8 cellular contexts compared by ENCODE assay signal in the genomic region with DNA sequence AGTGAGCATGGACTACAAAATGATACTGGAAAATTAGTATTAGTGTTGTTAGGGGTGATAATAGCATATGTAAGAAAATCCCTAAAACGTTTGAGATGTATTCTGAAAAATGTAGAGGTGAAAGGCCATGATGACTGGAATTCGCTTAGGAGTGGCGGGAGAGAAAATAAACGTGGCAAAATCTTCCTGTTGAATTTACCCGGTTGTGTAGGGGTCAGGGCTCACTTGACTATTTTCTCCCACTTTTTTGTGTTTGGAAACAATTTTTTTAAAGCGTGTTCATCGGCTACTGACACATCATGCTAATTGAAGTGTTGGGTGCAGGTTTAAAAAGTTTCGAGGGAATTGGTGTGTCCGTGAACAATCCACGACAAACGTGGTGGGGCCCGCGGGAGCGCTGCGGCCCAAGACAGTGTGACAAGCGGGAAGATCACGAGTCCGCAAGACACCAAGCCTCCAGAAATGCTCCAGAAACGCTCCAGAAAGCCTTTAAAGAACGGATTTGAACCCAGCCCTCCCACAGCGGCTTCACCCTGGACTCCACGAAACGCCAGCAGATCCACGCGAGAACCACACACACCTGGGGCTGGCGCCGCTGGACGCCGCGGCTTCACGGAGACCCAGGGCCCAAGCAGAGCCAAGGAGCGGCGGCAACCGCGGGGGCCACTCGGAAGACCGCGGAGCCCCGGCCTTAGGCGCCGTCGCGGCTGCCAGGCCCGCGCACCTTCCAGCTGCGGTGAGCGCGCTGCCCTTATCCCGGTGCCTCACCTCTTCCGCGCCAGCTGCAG. TPM values are rescaled to one million over a fixed set of nuclear protein-coding genes. Genes with fewer than 3 reads are reported as not detected.
DNase-seq lines count a peak whose midpoint lies in the region; ATAC-seq and TF ChIP-seq lines count a peak whose summit lies in the region.

No MANE protein-coding gene starts in this region.

- peaks cover 14% of the 10 kb centered on the region for H3K36me3 Mint-ChIP-seq in natural killer cell treated with Interleukin-12 subunit alpha and Interleukin-12 subunit beta and Interleukin-15 and Interleukin-18, amount 100 ng/mL, for 72 hours

- H3K27ac Mint-ChIP-seq in natural killer cell treated with Interleukin-12 subunit alpha and Interleukin-12 subunit beta and Interleukin-15 and Interleukin-18, amount 100 ng/mL, for 72 hours, result peak overlapping the region; percentile 90

- peak; percentile 1 for ATAC-seq in HG02763 (IDR thresholded peaks at IDR 0.05; ENCODE audit: unreplicated experiment)
- ATAC-seq in natural killer cell treated with Interleukin-12 subunit alpha and Interleukin-12 subunit beta and Interleukin-15 and Interleukin-18, amount 100 ng/mL, for 72 hours, result peak in 1 of 2 donors; percentile 56
- no peak for ATAC-seq in esophagus mucosa

- peak; percentile 60 for DNase-seq in DMS53 (lab: John Stamatoyannopoulos, UW)
- DNase-seq in DMS53 treated with DMSO at 0.1 percent for 48 hours (lab: John Stamatoyannopoulos, UW; ENCODE audit: unreplicated experiment), result no peak
- DNase-seq in SW480 (ENCODE audit: low spot score), result peak; percentile 11
- DNase-seq in erythroblast (lab: John Stamatoyannopoulos, UW), result peak; percentile 68 to 73
- no peak for DNase-seq in natural killer cell treated with Interleukin-12 subunit alpha and Interleukin-12 subunit beta and Interleukin-15 and Interleukin-18, amount 100 ng/mL, for 72 hours (ENCODE audit: low spot score)
- DNase-seq in GM03348 (ENCODE audit: low spot score), result no peak

- H3K9me3 Mint-ChIP-seq in natural killer cell treated with Interleukin-12 subunit alpha and Interleukin-12 subunit beta and Interleukin-15 and Interleukin-18, amount 100 ng/mL, for 72 hours, result no peaks in the 10 kb centered on the region

- no peak for TF ChIP-seq POLR2A in erythroblast (IDR thresholded peaks at IDR 0.05; ENCODE audit: low read length)

- no peaks in the 10 kb centered on the region for H3K27me3 Mint-ChIP-seq in natural killer cell treated with Interleukin-12 subunit alpha and Interleukin-12 subunit beta and Interleukin-15 and Interleukin-18, amount 100 ng/mL, for 72 hours

- peaks cover 23 to 50% of the 10 kb centered on the region in 2 donors for H3K4me1 Mint-ChIP-seq in natural killer cell treated with Interleukin-12 subunit alpha and Interleukin-12 subunit beta and Interleukin-15 and Interleukin-18, amount 100 ng/mL, for 72 hours (ENCODE audit: low read depth in 2 of 2)

- peak overlapping the region; percentile 96 for H3K4me3 Mint-ChIP-seq in natural killer cell treated with Interleukin-12 subunit alpha and Interleukin-12 subunit beta and Interleukin-15 and Interleukin-18, amount 100 ng/mL, for 72 hours

RNA-seq across cellular contexts. Expression of gene PSMG1, which starts 0.6 kb away (rescaled TPM):
- total RNA-seq in natural killer cell treated with Interleukin-12 subunit alpha and Interleukin-12 subunit beta and Interleukin-15 and Interleukin-18, amount 100 ng/mL, for 72 hours, result 10 to 100 TPM; 60.0 to 68.9 TPM
- 55.9 TPM for total RNA-seq in esophagus mucosa

Comparison
In these comparisons a context has a peak if more than half of its experiments do, and no peak if none do; other contexts are left out.
1. DNase-seq: peak in DMS53 (single experiment), SW480 (single experiment) and erythroblast (2 of 2); none in DMS53 treated with DMSO at 0.1 percent for 48 hours (single experiment), natural killer cell treated with Interleukin-12 subunit alpha and Interleukin-12 subunit beta and Interleukin-15 and Interleukin-18, amount 100 ng/mL, for 72 hours (single experiment) and GM03348 (single experiment).